ENCODE assay signal across 7 cellular contexts in genomic region chr14:24274101-24274543, GRCh38. TPM values are rescaled to one million over a fixed set of nuclear protein-coding genes. Genes with fewer than 3 reads are reported as not detected.
DNase-seq lines count a peak whose midpoint lies in the region; ATAC-seq and TF ChIP-seq lines count a peak whose summit lies in the region.

No MANE protein-coding gene starts in this region.

- DNase-seq in central memory CD4-positive, alpha-beta T cell: peak; percentile 72
- peak; percentile 27 to 42 for DNase-seq in stimulated activated CD8-positive, alpha-beta memory T cell treated with anti-CD3 and anti-CD28 coated beads, Interleukin-15, amount 100 ng/mL, for 48 hours (ENCODE audit: low read depth in 2 of 2)
- no peak for DNase-seq in sciatic nerve (ENCODE audit: low spot score)
- DNase-seq in G401 (ENCODE audit: low spot score): no peak

- peak; percentile 31; the same call in 1 of the 2 replicates for TF ChIP-seq POLR2A in Raji (IDR thresholded peaks at IDR 0.05; ENCODE audit: insufficient read depth, low read depth, low read length)

- intact Hi-C loops in sciatic nerve (cut with DNase I): no loop called here

- in situ Hi-C loops in G401 (cut with HindIII; ENCODE audit: low sequenced_read_pairs): no loop called here

- ATAC-seq in GM19023 (IDR thresholded peaks at IDR 0.05; ENCODE audit: unreplicated experiment) (peak; percentile 29), HG02885 (IDR thresholded peaks at IDR 0.05; ENCODE audit: poor library complexity, unreplicated experiment) (peak; percentile 52), sciatic nerve (no peak)

RNA-seq across cellular contexts. Expression of gene RABGGTA, which starts 2.7 kb away (rescaled TPM):
- 31.9 TPM for total RNA-seq in sciatic nerve
- 19.0 and 23.6 TPM in 2 replicates for total RNA-seq in G401 (2014; rRNA removed; shearing (Covaris generic))

RNA-seq across cellular contexts. Expression of gene TGM1, which starts 11.1 kb away (rescaled TPM):
- total RNA-seq in sciatic nerve: 13.2 TPM
- 0.10 TPM in 1 of 2 replicates, not detected in the other for total RNA-seq in G401 (2014; rRNA removed; shearing (Covaris generic))

RNA-seq across cellular contexts. Expression of gene DHRS1, which starts 25.5 kb away (rescaled TPM):
- 27.7 TPM for total RNA-seq in sciatic nerve
- 3.8 and 11.4 TPM in 2 replicates for total RNA-seq in G401 (2014; rRNA removed; shearing (Covaris generic))

RNA-seq across cellular contexts. Expression of gene NOP9, which starts 25.5 kb away (rescaled TPM):
- total RNA-seq in sciatic nerve: 21.4 TPM
- 28.7 and 28.9 TPM in 2 replicates for total RNA-seq in G401 (2014; rRNA removed; shearing (Covaris generic))

RNA-seq across cellular contexts. Expression of gene TINF2, which starts 31.7 kb away (rescaled TPM):
- 81.1 TPM for total RNA-seq in sciatic nerve
- total RNA-seq in G401 (2014; rRNA removed; shearing (Covaris generic)): 38.1 and 63.0 TPM in 2 replicates

Comparison
In these comparisons a context has a peak if more than half of its experiments do, and no peak if none do; other contexts are left out.
1. DNase-seq: peak in central memory CD4-positive, alpha-beta T cell (single experiment) and stimulated activated CD8-positive, alpha-beta memory T cell treated with anti-CD3 and anti-CD28 coated beads, Interleukin-15, amount 100 ng/mL, for 48 hours (2 of 2); none in sciatic nerve (single experiment) and G401 (single experiment).
2. RNA of gene TGM1, which starts 11.1 kb away (total RNA-seq): 13.2 TPM in sciatic nerve (single experiment); 0.10 TPM in G401; every median in the first group is over 10 times any median in the second.